In genomic region chr14:71430321-71431168, GRCh38 we compare ENCODE assay signal across 1 cellular context.
TF ChIP-seq lines count a peak whose summit lies in the region.

No MANE protein-coding gene starts in this region.

TF ChIP-seq in GM23338, 12 proteins besides CTCF, POLR2A, EP300 and RAD21 (continued from another document):
- TF ChIP-seq ZNF462 (CRISPR knock-in tag; IDR thresholded peaks at IDR 0.05) (no peak), EZH2 (IDR thresholded peaks at IDR 0.05; ENCODE audit: low read depth, unreplicated experiment) (no peak), STAT1 (IDR thresholded peaks at IDR 0.05; ENCODE audit: unreplicated experiment) (no peak), CREB1 (CRISPR knock-in tag; IDR thresholded peaks at IDR 0.05; ENCODE audit: low read depth) (no peak), POLR2AphosphoS5 (IDR thresholded peaks at IDR 0.05; ENCODE audit: low read depth) (no peak), ZNF114 (CRISPR knock-in tag; IDR thresholded peaks at IDR 0.05) (no peak), EZH2phosphoT487 (IDR thresholded peaks at IDR 0.05; ENCODE audit: unreplicated experiment) (no peak)
